ENCODE assay signal across 10 cellular contexts in the genomic region with DNA sequence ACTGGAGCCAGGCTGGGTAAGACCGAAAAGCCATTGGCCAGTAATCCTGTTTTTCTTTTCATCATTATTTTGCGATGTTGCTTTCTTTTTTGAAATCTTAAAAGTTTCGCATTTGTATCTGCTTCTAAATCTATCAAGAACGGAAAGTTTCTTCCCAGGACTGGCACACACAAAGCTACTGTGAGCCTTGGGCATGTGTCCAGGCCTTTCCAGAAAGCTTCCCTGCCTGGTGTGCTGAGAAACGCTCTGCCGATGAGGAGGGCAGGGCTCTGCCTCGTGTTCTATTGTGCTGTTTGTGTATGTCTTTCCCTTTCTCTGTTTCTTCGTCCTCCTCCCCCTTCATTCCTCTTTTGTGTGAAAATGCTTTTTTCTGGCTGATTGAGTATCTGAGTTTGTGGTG.
DNase-seq lines count a peak whose midpoint lies in the region; ATAC-seq and TF ChIP-seq lines count a peak whose summit lies in the region.
"Had no signal": no experiment of that assay in that cellular context is flagged by ENCODE, and none has a peak within 500 bp of the region (broad histone marks: within the 10 kb centered on the region; RNA-seq: fewer than 3 reads in every experiment).

No MANE protein-coding gene starts in this region.

- H3K4me2 ChIP-seq in BLaER1: peak overlapping the region; percentile 76

- H3K9ac ChIP-seq in BLaER1: peak overlapping the region; percentile 85

- WGBS in psoas muscle, 3 donors: 16 to 24% (median 24%) methylated on average over 8 of the region's 8 CpGs

- CTCF ChIA-PET in naive thymus-derived CD4-positive, alpha-beta T cell (lab: Charles Lee): no interaction called here
- CTCF ChIA-PET in T-cell (lab: Charles Lee): no interaction called here

- H3K4me1 ChIP-seq in BLaER1 (peaks cover 78% of the 10 kb centered on the region), psoas muscle (peaks cover 30% of the 10 kb centered on the region)
- H3K4me1 ChIP-seq in naive thymus-derived CD4-positive, alpha-beta T cell (ENCODE audit: control insufficient read depth in 2 of 2, insufficient read depth in 2 of 2, low read length in 2 of 2): peaks cover 0 to 12% of the 10 kb centered on the region in 2 donors

- H3K4me3 ChIP-seq in BLaER1 (peak overlapping the region; percentile 27), psoas muscle (peak overlapping the region; percentile 47)
- no peak overlapping the region for H3K4me3 ChIP-seq in naive thymus-derived CD4-positive, alpha-beta T cell (ENCODE audit: low read length)

- peaks cover 12% of the 10 kb centered on the region; the same call in 1 of the 2 replicates for H3K9me3 ChIP-seq in BLaER1
- H3K9me3 ChIP-seq in psoas muscle: no peaks in the 10 kb centered on the region
- no peaks in the 10 kb centered on the region for H3K9me3 ChIP-seq in naive thymus-derived CD4-positive, alpha-beta T cell (ENCODE audit: control insufficient read depth in 2 of 3, low read length in 3 of 3)

- H3K9me3 Mint-ChIP-seq in brain (no peaks in the 10 kb centered on the region), T-cell (no peaks in the 10 kb centered on the region)
- H3K9me3 Mint-ChIP-seq in naive thymus-derived CD4-positive, alpha-beta T cell: peaks cover 0 to 4% (median 0%) of the 10 kb centered on the region in 11 donors
- H3K9me3 Mint-ChIP-seq: activated T-helper 17 cell treated with anti-CD3 and anti-CD28 coated beads, Interleukin-2, amount 50 U/mL, for 72 hours had no signal

- no peak for TF ChIP-seq CTCF in brain (conservative IDR thresholded peaks at IDR 0.05)
- TF ChIP-seq CTCF in psoas muscle (IDR thresholded peaks at IDR 0.05): no peak

- H3K27ac Mint-ChIP-seq in brain (peak overlapping the region; percentile 15 to 93 (median 91)), T-cell (no peak overlapping the region)
- H3K27ac Mint-ChIP-seq in naive thymus-derived CD4-positive, alpha-beta T cell: no peak overlapping the region
- H3K27ac Mint-ChIP-seq: activated T-helper 17 cell treated with anti-CD3 and anti-CD28 coated beads, Interleukin-2, amount 50 U/mL, for 72 hours had no signal

- H3K36me3 ChIP-seq in BLaER1 (peaks cover 37% of the 10 kb centered on the region), psoas muscle (ENCODE audit: insufficient read depth in 1 of 2, low read depth in 1 of 2) (no peaks in the 10 kb centered on the region)
- no peaks in the 10 kb centered on the region for H3K36me3 ChIP-seq in naive thymus-derived CD4-positive, alpha-beta T cell (ENCODE audit: control insufficient read depth in 2 of 3, insufficient read depth in 3 of 3, low read length in 3 of 3)

- H3K4me1 Mint-ChIP-seq in brain: peaks cover 90% of the 10 kb centered on the region
- peaks cover 8 to 30% (median 24%) of the 10 kb centered on the region in 7 donors for H3K4me1 Mint-ChIP-seq in naive thymus-derived CD4-positive, alpha-beta T cell
- peaks cover 21 to 23% (median 22%) of the 10 kb centered on the region in 3 donors for H3K4me1 Mint-ChIP-seq in T-cell
- H3K4me1 Mint-ChIP-seq: activated T-helper 17 cell treated with anti-CD3 and anti-CD28 coated beads, Interleukin-2, amount 50 U/mL, for 72 hours had no signal

- H3K27ac ChIP-seq in BLaER1 (peak overlapping the region; percentile 96), psoas muscle (peak overlapping the region; percentile 33)
- no peak overlapping the region for H3K27ac ChIP-seq in naive thymus-derived CD4-positive, alpha-beta T cell (ENCODE audit: low read depth, low read length)

- peak in 38 of 51 donors; percentile 12 to 78 (median 62) for DNase-seq in hypothalamus (lab: John Stamatoyannopoulos, UW)
- peak; percentile 39 to 54 for DNase-seq in psoas muscle
- DNase-seq in naive thymus-derived CD4-positive, alpha-beta T cell: no peak
- DNase-seq in T-cell: no peak
- no peak for DNase-seq in T-helper 2 cell
- DNase-seq: NCI-H1694 had no signal

- H3K27me3 Mint-ChIP-seq in brain (no peaks in the 10 kb centered on the region), T-cell (no peaks in the 10 kb centered on the region)
- H3K27me3 Mint-ChIP-seq in naive thymus-derived CD4-positive, alpha-beta T cell: peaks cover 0 to 7% (median 0%) of the 10 kb centered on the region in 5 donors
- H3K27me3 Mint-ChIP-seq: activated T-helper 17 cell treated with anti-CD3 and anti-CD28 coated beads, Interleukin-2, amount 50 U/mL, for 72 hours had no signal

- H3K36me3 Mint-ChIP-seq in brain: peaks cover 26% of the 10 kb centered on the region
- peaks cover 0 to 12% (median 7%) of the 10 kb centered on the region in 5 donors for H3K36me3 Mint-ChIP-seq in naive thymus-derived CD4-positive, alpha-beta T cell
- no peaks in the 10 kb centered on the region for H3K36me3 Mint-ChIP-seq in T-cell

- H4K20me1 ChIP-seq in BLaER1: no peaks in the 10 kb centered on the region

- H3K4me3 Mint-ChIP-seq in brain (peak overlapping the region in 4 of 5 experiments; percentile 25 to 75 (median 45)), T-cell (no peak overlapping the region)
- H3K4me3 Mint-ChIP-seq in naive thymus-derived CD4-positive, alpha-beta T cell: no peak overlapping the region
- H3K4me3 Mint-ChIP-seq: activated T-helper 17 cell treated with anti-CD3 and anti-CD28 coated beads, Interleukin-2, amount 50 U/mL, for 72 hours had no signal

- intact Hi-C loops in psoas muscle (cut with DNase I): no loop called here
- intact Hi-C loops in naive thymus-derived CD4-positive, alpha-beta T cell (cut with micrococcal nuclease): no loop called here

- POLR2A ChIA-PET in naive thymus-derived CD4-positive, alpha-beta T cell (lab: Charles Lee): no interaction called here
- POLR2A ChIA-PET in T-cell (lab: Charles Lee): no interaction called here

- peak in 2 of 4 donors; percentile 55 to 77 for ATAC-seq in psoas muscle
- ATAC-seq in naive thymus-derived CD4-positive, alpha-beta T cell: no peak
- ATAC-seq in T-cell (replicated peaks in 1 of 4): no peak
- no peak for ATAC-seq in GM19328 (IDR thresholded peaks at IDR 0.05; ENCODE audit: unreplicated experiment)
- ATAC-seq: activated T-helper 17 cell treated with anti-CD3 and anti-CD28 coated beads, Interleukin-2, amount 50 U/mL, for 72 hours had no signal

- H3K27me3 ChIP-seq in BLaER1: no peaks in the 10 kb centered on the region
- no peaks in the 10 kb centered on the region for H3K27me3 ChIP-seq in psoas muscle (ENCODE audit: insufficient read depth in 3 of 3, low read length in 2 of 3)
- H3K27me3 ChIP-seq in naive thymus-derived CD4-positive, alpha-beta T cell (ENCODE audit: control insufficient read depth in 2 of 2, insufficient read depth in 2 of 2, low read length in 2 of 2): no peaks in the 10 kb centered on the region

Comparison
In these comparisons a context has a peak if more than half of its experiments do, and no peak if none do; other contexts are left out.
1. H3K27ac Mint-ChIP-seq: peak in brain (5 of 5); none in naive thymus-derived CD4-positive, alpha-beta T cell (0 of 9) and T-cell (0 of 2).
2. H3K4me3 Mint-ChIP-seq: peak in brain (4 of 5); none in naive thymus-derived CD4-positive, alpha-beta T cell (0 of 10) and T-cell (0 of 3).
3. DNase-seq: peak in hypothalamus (38 of 51) and psoas muscle (2 of 2); none in naive thymus-derived CD4-positive, alpha-beta T cell (0 of 9), T-cell (0 of 34) and T-helper 2 cell (0 of 5).